8 cellular contexts compared by ENCODE assay signal in the genomic region with DNA sequence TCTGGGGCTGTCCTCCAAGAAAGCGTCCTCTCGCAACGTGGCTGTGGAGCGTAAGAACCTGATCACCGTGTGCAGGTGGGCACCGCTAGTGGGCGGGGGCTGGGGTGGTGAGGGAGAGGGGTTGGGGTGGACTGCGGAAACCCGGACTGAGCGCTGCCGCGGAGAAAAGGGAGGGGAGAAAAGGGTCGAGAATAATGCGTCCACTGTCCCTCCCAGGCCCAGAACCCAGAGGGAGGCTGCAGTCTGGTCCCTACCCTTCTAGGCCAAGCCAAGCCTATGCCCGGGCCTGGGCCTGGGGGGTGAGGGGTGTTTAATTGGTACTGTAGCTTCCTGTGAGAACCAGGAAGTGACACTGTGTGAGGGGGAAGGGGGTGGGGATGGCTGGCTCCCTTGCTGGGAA. TPM values are rescaled to one million over a fixed set of nuclear protein-coding genes. Genes with fewer than 3 reads are reported as not detected.
A peak's percentile ranks its signal among the peaks of the same experiment; 100 is the strongest.
DNase-seq lines count a peak whose midpoint lies in the region; ATAC-seq and TF ChIP-seq lines count a peak whose summit lies in the region.

No MANE protein-coding gene starts in this region.

- intact Hi-C loops in esophagus squamous epithelium (cut with DNase I), result no loop called here

- DNase-seq in DMS 273 (lab: John Stamatoyannopoulos, UW; ENCODE audit: unreplicated experiment), result peak; percentile 39
- no peak for DNase-seq in DMS 273 treated with DMSO at 0.1 percent for 48 hours (lab: John Stamatoyannopoulos, UW)
- peak; percentile 74 for DNase-seq in NCI-H748 (lab: John Stamatoyannopoulos, UW; ENCODE audit: unreplicated experiment)
- no peak for DNase-seq in esophagus squamous epithelium (lab: John Stamatoyannopoulos, UW)
- peak; percentile 43 for DNase-seq in retina
- DNase-seq in iPS-NIHi7 (ENCODE audit: extremely low spot score), result no peak

- H3K27me3 ChIP-seq in esophagus squamous epithelium, result peaks cover 0 to 51% (median 0%) of the 10 kb centered on the region in 4 donors

- WGBS in esophagus squamous epithelium, 2 donors, result 0 to 3% methylated on average over 5 to 12 of the region's 15 CpGs

- H3K4me1 ChIP-seq in esophagus squamous epithelium, result peaks cover 19 to 27% (median 24%) of the 10 kb centered on the region in 3 donors

- peak overlapping the region; percentile 23 to 69 (median 48) for H3K4me3 ChIP-seq in esophagus squamous epithelium

- TF ChIP-seq POLR2A in esophagus squamous epithelium (IDR thresholded peaks at IDR 0.05) (no peak), GM18505 (IDR thresholded peaks at IDR 0.05; ENCODE audit: borderline replicate concordance, extremely low read depth, insufficient read depth, insufficient read length) (no peak)

- no peaks in the 10 kb centered on the region for H3K9me3 ChIP-seq in esophagus squamous epithelium

- no peaks in the 10 kb centered on the region for H3K36me3 ChIP-seq in esophagus squamous epithelium

- H3K27ac ChIP-seq in esophagus squamous epithelium, result no peak overlapping the region

- TF ChIP-seq CTCF in esophagus squamous epithelium (IDR thresholded peaks at IDR 0.05), result no peak

- no peak for ATAC-seq in HG03442 (IDR thresholded peaks at IDR 0.05; ENCODE audit: unreplicated experiment)
- no peak for ATAC-seq in GM18505 (IDR thresholded peaks at IDR 0.05; ENCODE audit: unreplicated experiment)

RNA-seq across cellular contexts. Expression of a gene that starts 0.5 kb away (rescaled TPM):
- 1 to 10 TPM in 2 of 4 donors, under 1 TPM in 2; 0.23 to 1.1 (median 0.81) TPM for total RNA-seq in esophagus squamous epithelium

RNA-seq across cellular contexts. Expression of a gene that starts 15.8 kb away (rescaled TPM):
- 100 to 1,000 TPM in 2 of 4 donors, 10 to 100 TPM in 2; 93.2 to 148 (median 107) TPM for total RNA-seq in esophagus squamous epithelium

RNA-seq across cellular contexts. Expression of a gene that starts 36.2 kb away (rescaled TPM):
- 1,000 to 10,000 TPM in 1 of 4 donors, 100 to 1,000 TPM in 3; 428 to 1,204 (median 642) TPM for total RNA-seq in esophagus squamous epithelium

RNA-seq across cellular contexts. Expression of a gene that starts 40.9 kb away (rescaled TPM):
- total RNA-seq in esophagus squamous epithelium, result not detected

RNA-seq across cellular contexts. Expression of a gene that starts 54.8 kb away (rescaled TPM):
- 10 to 100 TPM in 1 of 4 donors, 1 to 10 TPM in 2, under 1 TPM in 1; 0.35 to 17.4 (median 3.2) TPM for total RNA-seq in esophagus squamous epithelium

Comparison
In these comparisons a context has a peak if more than half of its experiments do, and no peak if none do; other contexts are left out.
1. DNase-seq: peak in DMS 273 (single experiment), NCI-H748 (single experiment) and retina (single experiment); none in DMS 273 treated with DMSO at 0.1 percent for 48 hours (single experiment), esophagus squamous epithelium (single experiment) and iPS-NIHi7 (single experiment).